Comparison of ENCODE assay signal across 8 cellular contexts in genomic region chr10:5840314-5841307, GRCh38. TPM values are rescaled to one million over a fixed set of nuclear protein-coding genes. Genes with fewer than 3 reads are reported as not detected.
DNase-seq lines count a peak whose midpoint lies in the region; ATAC-seq and TF ChIP-seq lines count a peak whose summit lies in the region.

No MANE protein-coding gene starts in this region.

- H3K4ac ChIP-seq in IMR-90 (ENCODE audit: low read depth, low read length) = no peak overlapping the region

- no peak for TF ChIP-seq EP300 in esophagus muscularis mucosa (IDR thresholded peaks at IDR 0.05)

- H2BK120ac ChIP-seq in IMR-90 (ENCODE audit: low read depth, low read length) = no peak overlapping the region

- dilution Hi-C loops in IMR-90 (cut with HindIII; ENCODE audit: low sequenced_read_pairs, unreplicated experiment) = no loop called here

- peak overlapping the region; percentile 80 for H2AFZ ChIP-seq in IMR-90 (replicated peaks; ENCODE audit: low read length, poor library complexity)

- POLR2A ChIA-PET in IMR-90 (lab: Charles Lee; ENCODE audit: unreplicated experiment) = no interaction called here

- H4K20me1 ChIP-seq in IMR-90 (ENCODE audit: insufficient read depth, low read length) = no peaks in the 10 kb centered on the region; the same call in 1 of the 2 replicates

- H3K9ac ChIP-seq in IMR-90 (ENCODE audit: low read depth, low read length) (no peak overlapping the region), rectal smooth muscle tissue (ENCODE audit: low read length) (no peak overlapping the region)

- H3K56ac ChIP-seq in IMR-90 (ENCODE audit: extremely low read depth, insufficient read depth, low read length) = no peak overlapping the region

- ATAC-seq in GM21526 (IDR thresholded peaks at IDR 0.05; ENCODE audit: low FRiP score, unreplicated experiment) (peak; percentile 72), IMR-90 (ENCODE audit: low read depth) (no peak), omental fat pad (ENCODE audit: low FRiP score) (no peak)

- H2BK15ac ChIP-seq in IMR-90 (ENCODE audit: low read depth, low read length) = no peak overlapping the region

- H3K79me1 ChIP-seq in IMR-90 (ENCODE audit: low read depth in 1 of 2, low read length in 2 of 2) = no peaks in the 10 kb centered on the region

- H2BK5ac ChIP-seq in IMR-90 (ENCODE audit: low read depth, low read length, poor library complexity, severe bottlenecking) = no peak overlapping the region

- no peak overlapping the region for H4K8ac ChIP-seq in IMR-90 (ENCODE audit: low read depth in 2 of 2, low read length in 2 of 2)

- no peak overlapping the region for H2AK5ac ChIP-seq in IMR-90 (ENCODE audit: low read depth, low read length)

- no peak overlapping the region for H2AK9ac ChIP-seq in IMR-90 (replicated peaks; ENCODE audit: low read depth, low read length, poor library complexity)

- in situ Hi-C loops in IMR-90 (cut with MboI; ENCODE audit: low sequenced_read_pairs) = no loop called here

- H3K23ac ChIP-seq in IMR-90 (ENCODE audit: low read depth, low read length) = no peak overlapping the region

- H3K18ac ChIP-seq in IMR-90 (ENCODE audit: low read depth, low read length) = no peak overlapping the region

- no peaks in the 10 kb centered on the region for H3K36me3 ChIP-seq in IMR-90 (ENCODE audit: control insufficient read depth, insufficient read depth, low read length)
- H3K36me3 ChIP-seq in esophagus muscularis mucosa = no peaks in the 10 kb centered on the region
- H3K36me3 ChIP-seq in rectal smooth muscle tissue (ENCODE audit: control insufficient read depth, insufficient read depth, low read length) = no peaks in the 10 kb centered on the region
- no peaks in the 10 kb centered on the region for H3K36me3 ChIP-seq in esophagus squamous epithelium

- H3K9me1 ChIP-seq in IMR-90 (ENCODE audit: insufficient read depth, low read length) = no peaks in the 10 kb centered on the region

- H3K4me2 ChIP-seq in IMR-90 (ENCODE audit: low read depth, low read length) = no peak overlapping the region

- H2BK20ac ChIP-seq in IMR-90 (ENCODE audit: low read depth, low read length) = no peak overlapping the region

- H3K27me3 ChIP-seq in IMR-90 (ENCODE audit: control insufficient read depth, insufficient read depth, low read length) = no peaks in the 10 kb centered on the region
- H3K27me3 ChIP-seq in esophagus muscularis mucosa = no peaks in the 10 kb centered on the region
- H3K27me3 ChIP-seq in rectal smooth muscle tissue (ENCODE audit: control insufficient read depth, insufficient read depth, low read length) = no peaks in the 10 kb centered on the region
- H3K27me3 ChIP-seq in esophagus squamous epithelium = no peaks in the 10 kb centered on the region

- no peak for TF ChIP-seq RAD21 in IMR-90 (IDR thresholded peaks at IDR 0.05; ENCODE audit: low read length)

- TF ChIP-seq CTCF in IMR-90 (conservative IDR thresholded peaks at IDR 0.05; ENCODE audit: low read depth, low read length) (no peak), esophagus muscularis mucosa (IDR thresholded peaks at IDR 0.05) (no peak), esophagus squamous epithelium (IDR thresholded peaks at IDR 0.05) (no peak), omental fat pad (IDR thresholded peaks at IDR 0.05) (no peak)

- H3K4me3 ChIP-seq in IMR-90 (ENCODE audit: insufficient read depth, low read depth, low read length) (no peak overlapping the region), esophagus muscularis mucosa (peak overlapping the region; percentile 3 to 18 (median 12)), rectal smooth muscle tissue (ENCODE audit: low read length) (peak overlapping the region; percentile 8), esophagus squamous epithelium (peak overlapping the region in 1 of 4 donors; percentile 13)

- no peak for DNase-seq in IMR-90
- DNase-seq in esophagus muscularis mucosa (ENCODE audit: extremely low spot score) = no peak
- no peak for DNase-seq in esophagus squamous epithelium (lab: John Stamatoyannopoulos, UW)
- no peak for DNase-seq in omental fat pad (ENCODE audit: low spot score)
- no peak for DNase-seq in stimulated activated CD8-positive, alpha-beta memory T cell treated with anti-CD3 and anti-CD28 coated beads, Interleukin-4, amount 100 ng/mL, for 48 hours

- no peak overlapping the region for H4K91ac ChIP-seq in IMR-90 (ENCODE audit: insufficient read depth, low read depth, low read length)

- H3K27ac ChIP-seq in IMR-90 (ENCODE audit: insufficient read depth, low read length) (no peak overlapping the region), esophagus muscularis mucosa (replicated peaks in 1 of 4) (peak overlapping the region in 3 of 4 donors; percentile 3 to 51 (median 19)), rectal smooth muscle tissue (ENCODE audit: low read depth, low read length) (no peak overlapping the region), esophagus squamous epithelium (no peak overlapping the region)

- intact Hi-C loops in IMR-90 (cut with micrococcal nuclease) = no loop called here
- intact Hi-C loops in esophagus muscularis mucosa (cut with DNase I) = no loop called here
- intact Hi-C loops in esophagus squamous epithelium (cut with DNase I) = no loop called here

- 41% methylated on average over 16 of the region's 40 CpGs; no CpG with 5 or more reads in 1 of the 2 experiments for WGBS in IMR-90 (ENCODE audit: extremely low coverage in 2 of 2, insufficient read length in 1 of 2), 2 experiments
- 43% methylated on average over 39 of the region's 40 CpGs for WGBS in esophagus muscularis mucosa
- 49 to 69% methylated on average over 19 to 23 of the region's 40 CpGs for WGBS in esophagus squamous epithelium, 2 donors

- H3K9me3 ChIP-seq in IMR-90 (ENCODE audit: control insufficient read depth, insufficient read depth, low read length) (no peaks in the 10 kb centered on the region), esophagus muscularis mucosa (no peaks in the 10 kb centered on the region), esophagus squamous epithelium (no peaks in the 10 kb centered on the region)

- no peaks in the 10 kb centered on the region for H3K4me1 ChIP-seq in IMR-90 (ENCODE audit: control insufficient read depth, insufficient read depth, low read length)
- H3K4me1 ChIP-seq in esophagus muscularis mucosa = peaks cover 0 to 21% (median 9%) of the 10 kb centered on the region in 4 donors
- H3K4me1 ChIP-seq in rectal smooth muscle tissue (ENCODE audit: control insufficient read depth, insufficient read depth, low read length) = no peaks in the 10 kb centered on the region
- H3K4me1 ChIP-seq in esophagus squamous epithelium = peaks cover 0 to 21% (median 3%) of the 10 kb centered on the region in 3 donors

- H3K14ac ChIP-seq in IMR-90 (replicated peaks; ENCODE audit: low read depth, low read length) = no peak overlapping the region

- TF ChIP-seq POLR2A in GM10847 (IDR thresholded peaks at IDR 0.05; ENCODE audit: extremely low read depth, insufficient read length) (peak; percentile 58), IMR-90 (IDR thresholded peaks at IDR 0.05; ENCODE audit: low read depth, low read length) (no peak), esophagus muscularis mucosa (IDR thresholded peaks at IDR 0.05; ENCODE audit: low read depth) (no peak), esophagus squamous epithelium (IDR thresholded peaks at IDR 0.05) (no peak)

- no TSS peak for BruUV-seq in IMR-90 (replicated peaks; lab: Mats Ljungman, UMichigan)

- CTCF ChIA-PET in IMR-90 (lab: Yijun Ruan, JAX) = no interaction called here

- H4K5ac ChIP-seq in IMR-90 (ENCODE audit: low read depth, low read length) = no peak overlapping the region

TF ChIP-seq in IMR-90, 13 proteins besides CTCF, POLR2A, EP300 and RAD21 (continues in another document):
- no peak for TF ChIP-seq NFE2L2 (IDR thresholded peaks at IDR 0.05; ENCODE audit: low read depth, low read length)
- no peak for TF ChIP-seq RCOR1 (IDR thresholded peaks at IDR 0.05; ENCODE audit: insufficient replicate concordance, low read length)
- no peak for TF ChIP-seq FOS (IDR thresholded peaks at IDR 0.05; ENCODE audit: low read depth, low read length)
- TF ChIP-seq CHD1 (IDR thresholded peaks at IDR 0.05; ENCODE audit: low read depth, low read length) = no peak
- no peak for TF ChIP-seq BHLHE40 (IDR thresholded peaks at IDR 0.05; ENCODE audit: low read depth, low read length)
- TF ChIP-seq MXI1 (IDR thresholded peaks at IDR 0.05; ENCODE audit: borderline replicate concordance, low read depth, low read length) = no peak
- no peak for TF ChIP-seq RFX5 (IDR thresholded peaks at IDR 0.05; ENCODE audit: low read depth, low read length)
- TF ChIP-seq ELK1 (IDR thresholded peaks at IDR 0.05; ENCODE audit: borderline replicate concordance, low read depth, low read length) = no peak

RNA-seq across cellular contexts. Expression of gene GDI2, which starts 27.4 kb away (rescaled TPM):
- 396 and 608 TPM in 2 replicates for total RNA-seq in IMR-90 (2012; rRNA removed)
- polyA plus RNA-seq in IMR-90 (2012; rRNA removed) = 150 and 171 TPM in 2 replicates
- 73.7 and 75.0 TPM in 2 replicates for polyA plus RNA-seq in IMR-90 (2012; cell fraction: cytosol; rRNA removed)
- 24.0 and 62.3 TPM in 2 replicates for polyA plus RNA-seq in IMR-90 (2012; cell fraction: nucleus; rRNA removed; ENCODE audit: low replicate concordance)
- 100 to 1,000 TPM; 194 to 233 (median 210) TPM for total RNA-seq in esophagus muscularis mucosa
- 100 to 1,000 TPM; 153 to 299 (median 257) TPM for total RNA-seq in esophagus squamous epithelium
- 100 to 1,000 TPM; 215 to 263 (median 248) TPM for total RNA-seq in omental fat pad

RNA-seq across cellular contexts. Expression of gene ANKRD16, which starts 49.1 kb away (rescaled TPM):
- total RNA-seq in IMR-90 (2012; rRNA removed) (3.3 and 5.7 TPM in 2 replicates), esophagus muscularis mucosa (1 to 10 TPM; 5.1 to 9.0 (median 5.9) TPM), esophagus squamous epithelium (10 to 100 TPM in 1 of 4 donors, 1 to 10 TPM in 3; 2.8 to 10.9 (median 5.1) TPM), omental fat pad (1 to 10 TPM; 4.1 to 8.7 (median 5.8) TPM)
- 5.1 and 6.3 TPM in 2 replicates for polyA plus RNA-seq in IMR-90 (2012; rRNA removed)
- 2.9 and 5.4 TPM in 2 replicates for polyA plus RNA-seq in IMR-90 (2012; cell fraction: cytosol; rRNA removed)
- polyA plus RNA-seq in IMR-90 (2012; cell fraction: nucleus; rRNA removed; ENCODE audit: low replicate concordance) = 11.0 and 15.6 TPM in 2 replicates

RNA-seq across cellular contexts. Expression of gene FBH1, which starts 49.4 kb away (rescaled TPM):
- total RNA-seq in IMR-90 (2012; rRNA removed) (60.8 and 72.2 TPM in 2 replicates), esophagus muscularis mucosa (10 to 100 TPM; 90.3 to 93.0 (median 92.3) TPM), esophagus squamous epithelium (10 to 100 TPM; 48.5 to 93.8 (median 54.1) TPM), omental fat pad (100 to 1,000 TPM in 1 of 4 donors, 10 to 100 TPM in 3; 79.2 to 129 (median 81.4) TPM)
- 48.8 and 59.3 TPM in 2 replicates for polyA plus RNA-seq in IMR-90 (2012; rRNA removed)
- 34.7 and 41.0 TPM in 2 replicates for polyA plus RNA-seq in IMR-90 (2012; cell fraction: cytosol; rRNA removed)
- 128 and 139 TPM in 2 replicates for polyA plus RNA-seq in IMR-90 (2012; cell fraction: nucleus; rRNA removed; ENCODE audit: low replicate concordance)

Comparison
In these comparisons a context has a peak if more than half of its experiments do, and no peak if none do; other contexts are left out.
1. H3K27ac ChIP-seq: peak in esophagus muscularis mucosa (3 of 4); none in IMR-90 (single experiment), rectal smooth muscle tissue (single experiment) and esophagus squamous epithelium (0 of 4).